13 cellular contexts compared by ENCODE assay signal in genomic region chr5:56837956-56838355, GRCh38. TPM values are rescaled to one million over a fixed set of nuclear protein-coding genes. Genes with fewer than 3 reads are reported as not detected.
DNase-seq lines count a peak whose midpoint lies in the region; ATAC-seq and TF ChIP-seq lines count a peak whose summit lies in the region.
"Had no signal": no experiment of that assay in that cellular context is flagged by ENCODE, and none has a peak within 500 bp of the region (broad histone marks: within the 10 kb centered on the region; RNA-seq: fewer than 3 reads in every experiment).

No MANE protein-coding gene starts in this region.

- no peaks in the 10 kb centered on the region for H3K27me3 Mint-ChIP-seq in activated naive CD8-positive, alpha-beta T cell
- H3K27me3 Mint-ChIP-seq in activated naive CD8-positive, alpha-beta T cell treated with anti-CD3 and anti-CD28 coated beads for 36 hours = no peaks in the 10 kb centered on the region
- H3K27me3 Mint-ChIP-seq in T-cell (no peaks in the 10 kb centered on the region), memory B cell (no peaks in the 10 kb centered on the region)
- H3K27me3 Mint-ChIP-seq: activated CD8-positive, alpha-beta T cell treated with anti-CD3 and anti-CD28 coated beads for 36 hours had no signal

- H3K36me3 ChIP-seq in transverse colon = no peaks in the 10 kb centered on the region
- H3K36me3 ChIP-seq: adrenal gland, gastroesophageal sphincter, Peyer's patch had no signal

- no peaks in the 10 kb centered on the region for H3K9me3 ChIP-seq in transverse colon
- H3K9me3 ChIP-seq: adrenal gland, gastroesophageal sphincter, Peyer's patch had no signal

- H3K4me3 ChIP-seq in transverse colon = no peak overlapping the region
- H3K4me3 ChIP-seq: adrenal gland, gastroesophageal sphincter, Peyer's patch had no signal

- H3K36me3 Mint-ChIP-seq in activated naive CD8-positive, alpha-beta T cell = no peaks in the 10 kb centered on the region
- H3K36me3 Mint-ChIP-seq in activated naive CD8-positive, alpha-beta T cell treated with anti-CD3 and anti-CD28 coated beads for 36 hours = peaks cover under 1% of the 10 kb centered on the region
- H3K36me3 Mint-ChIP-seq in T-cell (peaks cover 2% of the 10 kb centered on the region), memory B cell (peaks cover 7% of the 10 kb centered on the region)

- in situ Hi-C loops in transverse colon (cut with MboI; ENCODE audit: low pct_ligation_motif_present in 1 of 4, low pct_unique_long_range_greater_than_20kb in 1 of 4, low sequenced_read_pairs in 3 of 4) = loop anchor here (5.0 to 25.0 kb wide), 4 partner anchors 566 to 901 kb away; no protein-coding TSS in a partner anchor

- intact Hi-C loops in transverse colon (cut with DNase I; ENCODE audit: low total_unique reads) = no loop called here

- CTCF ChIA-PET in T-cell (lab: Charles Lee) = interaction anchor here (0.6 to 4.2 kb wide), 50 partner anchors 8 to 905 kb away, joined by 3 to 105 read pairs (median 4); partner anchors contain the start of gene MAP3K1 (in 1 of the 2)

- 73 to 77% methylated on average over 1 of the region's 1 CpG for WGBS in transverse colon (ENCODE audit: low coverage in 1 of 2), 2 donors

- peaks cover 0 to 42% (median 5%) of the 10 kb centered on the region in 4 donors for H3K4me1 ChIP-seq in transverse colon

- peak overlapping the region in 3 of 4 donors; percentile 3 to 24 (median 12) for H3K27ac ChIP-seq in transverse colon

- DNase-seq in activated naive CD8-positive, alpha-beta T cell treated with anti-CD3 and anti-CD28 coated beads for 36 hours = no peak
- no peak for DNase-seq in T-cell
- no peak for DNase-seq in memory B cell (ENCODE audit: low spot score in 2 of 2)
- no peak for DNase-seq in transverse colon
- no peak for DNase-seq in cortex of kidney (lab: John Stamatoyannopoulos, UW)
- no peak for DNase-seq in T1000 (lab: John Stamatoyannopoulos, UW)
- DNase-seq: activated CD8-positive, alpha-beta T cell treated with anti-CD3 and anti-CD28 coated beads for 36 hours; dorsolateral prefrontal cortex; Peyer's patch had no signal

- H3K4me1 Mint-ChIP-seq in activated naive CD8-positive, alpha-beta T cell (ENCODE audit: low read depth) = peaks cover 80% of the 10 kb centered on the region
- H3K4me1 Mint-ChIP-seq in activated naive CD8-positive, alpha-beta T cell treated with anti-CD3 and anti-CD28 coated beads for 36 hours = peaks cover 64% of the 10 kb centered on the region
- peaks cover 91 to 95% (median 94%) of the 10 kb centered on the region in 3 donors for H3K4me1 Mint-ChIP-seq in T-cell
- H3K4me1 Mint-ChIP-seq in memory B cell = peaks cover 83% of the 10 kb centered on the region

- no peak for TF ChIP-seq CTCF in transverse colon (IDR thresholded peaks at IDR 0.05)

- peak overlapping the region; percentile 82 for H3K27ac Mint-ChIP-seq in activated naive CD8-positive, alpha-beta T cell
- H3K27ac Mint-ChIP-seq in activated naive CD8-positive, alpha-beta T cell treated with anti-CD3 and anti-CD28 coated beads for 36 hours = no peak overlapping the region
- peak overlapping the region; percentile 79 to 85 for H3K27ac Mint-ChIP-seq in T-cell
- H3K27ac Mint-ChIP-seq in memory B cell = peak overlapping the region; percentile 85

- ATAC-seq in T-cell (replicated peaks in 1 of 4) = no peak
- no peak for ATAC-seq in memory B cell (ENCODE audit: low read depth)
- no peak for ATAC-seq in HG02938 (IDR thresholded peaks at IDR 0.05; ENCODE audit: unreplicated experiment)

- no peaks in the 10 kb centered on the region for H3K9me3 Mint-ChIP-seq in activated naive CD8-positive, alpha-beta T cell (ENCODE audit: low read depth)
- no peaks in the 10 kb centered on the region for H3K9me3 Mint-ChIP-seq in activated naive CD8-positive, alpha-beta T cell treated with anti-CD3 and anti-CD28 coated beads for 36 hours
- H3K9me3 Mint-ChIP-seq in T-cell (no peaks in the 10 kb centered on the region), memory B cell (peaks cover 2% of the 10 kb centered on the region)
- H3K9me3 Mint-ChIP-seq: activated CD8-positive, alpha-beta T cell treated with anti-CD3 and anti-CD28 coated beads for 36 hours had no signal

- POLR2A ChIA-PET in T-cell (lab: Charles Lee) = interaction anchor here (0.6 to 1.4 kb wide), 7 partner anchors 9 to 884 kb away, joined by 3 to 5 read pairs (median 3); no protein-coding TSS in a partner anchor

- no peak for TF ChIP-seq POLR2A in transverse colon (IDR thresholded peaks at IDR 0.05)

- TF ChIP-seq EP300 in transverse colon (IDR thresholded peaks at IDR 0.05; ENCODE audit: low read depth) = no peak

- H3K27me3 ChIP-seq in transverse colon = no peaks in the 10 kb centered on the region
- H3K27me3 ChIP-seq: adrenal gland, dorsolateral prefrontal cortex, gastroesophageal sphincter, Peyer's patch had no signal

- no peak overlapping the region for H3K4me3 Mint-ChIP-seq in activated naive CD8-positive, alpha-beta T cell
- no peak overlapping the region for H3K4me3 Mint-ChIP-seq in activated naive CD8-positive, alpha-beta T cell treated with anti-CD3 and anti-CD28 coated beads for 36 hours
- H3K4me3 Mint-ChIP-seq in T-cell = peak overlapping the region in 2 of 3 donors; percentile 53 to 57
- peak overlapping the region; percentile 70 for H3K4me3 Mint-ChIP-seq in memory B cell

RNA-seq across cellular contexts. Expression of gene MAP3K1, which starts 22.6 kb away (rescaled TPM):
- 10 to 100 TPM; 10.1 to 10.6 TPM for total RNA-seq in activated naive CD8-positive, alpha-beta T cell treated with anti-CD3 and anti-CD28 coated beads for 36 hours
- total RNA-seq in T-cell (10 to 100 TPM; 53.1 to 96.0 (median 80.6) TPM), transverse colon (10 to 100 TPM in 3 of 4 donors, 1 to 10 TPM in 1; 8.6 to 17.3 (median 12.4) TPM)

Comparison
In these comparisons a context has a peak if more than half of its experiments do, and no peak if none do; other contexts are left out.
1. H3K4me3 Mint-ChIP-seq: peak in T-cell (2 of 3) and memory B cell (single experiment); none in activated naive CD8-positive, alpha-beta T cell (single experiment) and activated naive CD8-positive, alpha-beta T cell treated with anti-CD3 and anti-CD28 coated beads for 36 hours (single experiment).